Comparison of ENCODE assay signal across 8 cellular contexts in genomic region chr20:40945754-40946451, GRCh38.
A peak's percentile ranks its signal among the peaks of the same experiment; 100 is the strongest.
DNase-seq lines count a peak whose midpoint lies in the region; ATAC-seq and TF ChIP-seq lines count a peak whose summit lies in the region.

No MANE protein-coding gene starts in this region.

- H3K4me3 ChIP-seq in gastroesophageal sphincter, result no peak overlapping the region

- H3K27me3 ChIP-seq in gastroesophageal sphincter, result peaks cover 21% of the 10 kb centered on the region

- H3K27ac ChIP-seq in KOPT-K1 (ENCODE audit: low read depth, low read length, poor library complexity, severe bottlenecking) (peak overlapping the region; percentile 20), gastroesophageal sphincter (no peak overlapping the region)

- TF ChIP-seq POLR2A in gastroesophageal sphincter (IDR thresholded peaks at IDR 0.05), result no peak

- peaks cover 8% of the 10 kb centered on the region for H3K36me3 Mint-ChIP-seq in T-helper 17 cell (ENCODE audit: low read depth)

- DNase-seq in Daoy (ENCODE audit: low read depth) (peak; percentile 47), SW480 (ENCODE audit: low spot score) (peak; percentile 61), posterior cingulate gyrus (peak; percentile 40 to 95 (median 70)), T-helper 17 cell (no peak), NCI-H2171 (lab: John Stamatoyannopoulos, UW) (no peak)
- DNase-seq in NK-92 treated with Interleukin-12 subunit alpha and Interleukin-12 subunit beta, amount 100 ng/mL, for 24 hours (lab: John Stamatoyannopoulos, UW), result no peak

- WGBS in gastroesophageal sphincter (ENCODE audit: low coverage in 1 of 2), 2 donors, result 33 to 50% methylated on average over 2 to 5 of the region's 12 CpGs

- H3K27me3 Mint-ChIP-seq in T-helper 17 cell, result peaks cover 50% of the 10 kb centered on the region

- intact Hi-C loops in posterior cingulate gyrus (cut with DNase I), result loop anchor here (5.0 kb wide), 2 partner anchors 204 to 1059 kb away; no protein-coding TSS in a partner anchor

- H3K36me3 ChIP-seq in KOPT-K1 (ENCODE audit: insufficient read depth, low read length) (no peaks in the 10 kb centered on the region), gastroesophageal sphincter (no peaks in the 10 kb centered on the region)

- TF ChIP-seq CTCF in gastroesophageal sphincter (IDR thresholded peaks at IDR 0.05), result peak in 3 of 4 experiments; percentile 14 to 56 (median 18)

- ATAC-seq in gastroesophageal sphincter (no peak), T-helper 17 cell (no peak)

- H3K27ac Mint-ChIP-seq in T-helper 17 cell, result no peak overlapping the region

- H3K4me3 Mint-ChIP-seq in T-helper 17 cell, result no peak overlapping the region

- no peak for TF ChIP-seq EP300 in gastroesophageal sphincter (IDR thresholded peaks at IDR 0.05)

- no peaks in the 10 kb centered on the region for H3K4me1 ChIP-seq in gastroesophageal sphincter

- H3K9me3 ChIP-seq in KOPT-K1 (ENCODE audit: insufficient read depth, low read length, poor library complexity, severe bottlenecking), result no peaks in the 10 kb centered on the region
- no peaks in the 10 kb centered on the region for H3K9me3 ChIP-seq in gastroesophageal sphincter
- H3K9me3 ChIP-seq in T-helper 17 cell (ENCODE audit: control insufficient read depth, low read length, poor library complexity, severe bottlenecking), result no peaks in the 10 kb centered on the region

- peaks cover 7% of the 10 kb centered on the region for H3K4me1 Mint-ChIP-seq in T-helper 17 cell

Comparison
In these comparisons a context has a peak if more than half of its experiments do, and no peak if none do; other contexts are left out.
1. DNase-seq: peak in Daoy (single experiment), SW480 (single experiment) and posterior cingulate gyrus (10 of 10); none in NK-92 treated with Interleukin-12 subunit alpha and Interleukin-12 subunit beta, amount 100 ng/mL, for 24 hours (single experiment), T-helper 17 cell (0 of 3) and NCI-H2171 (single experiment).